In genomic region chr21:25871566-25871965, GRCh38 we compare ENCODE assay signal across 15 cellular contexts.
DNase-seq lines count a peak whose midpoint lies in the region; ATAC-seq and TF ChIP-seq lines count a peak whose summit lies in the region.
"Had no signal": no experiment of that assay in that cellular context is flagged by ENCODE, and none has a peak within 500 bp of the region (broad histone marks: within the 10 kb centered on the region; RNA-seq: fewer than 3 reads in every experiment).

No MANE protein-coding gene starts in this region.

- ATAC-seq in HG02588 (IDR thresholded peaks at IDR 0.05; ENCODE audit: unreplicated experiment), result no peak
- no peak for ATAC-seq in stimulated activated naive B cell treated with anti-CD40 and anti-IgM and Interleukin-4, amounts not matched to agents 10 μg/mL and 1 μg/mL and 100 μg/mL, for 72 hours (replicated peaks)
- ATAC-seq: left cardiac atrium had no signal

- no peak overlapping the region for H3K27ac Mint-ChIP-seq in stimulated activated naive B cell treated with anti-CD40 and anti-IgM and Interleukin-4, amounts not matched to agents 10 μg/mL and 1 μg/mL and 100 μg/mL, for 72 hours
- H3K27ac Mint-ChIP-seq: nephron had no signal

- no peaks in the 10 kb centered on the region for H3K27me3 Mint-ChIP-seq in stimulated activated naive B cell treated with anti-CD40 and anti-IgM and Interleukin-4, amounts not matched to agents 10 μg/mL and 1 μg/mL and 100 μg/mL, for 72 hours

- H3K27ac ChIP-seq in caudate nucleus (ENCODE audit: low read depth, low read length), result no peak overlapping the region

- H3K27me3 ChIP-seq in H7 (ENCODE audit: control insufficient read depth, insufficient read depth, low read length) (no peaks in the 10 kb centered on the region), kidney epithelial cell (ENCODE audit: control insufficient read depth, insufficient read depth, low read length) (no peaks in the 10 kb centered on the region)

- peaks cover 0 to 2% of the 10 kb centered on the region in 2 donors for H3K9me3 Mint-ChIP-seq in stimulated activated naive B cell treated with anti-CD40 and anti-IgM and Interleukin-4, amounts not matched to agents 10 μg/mL and 1 μg/mL and 100 μg/mL, for 72 hours
- H3K9me3 Mint-ChIP-seq: nephron had no signal

- H3K36me3 ChIP-seq in H7 (replicated peaks; ENCODE audit: control insufficient read depth, insufficient read depth, low read length) (no peaks in the 10 kb centered on the region), kidney epithelial cell (ENCODE audit: control insufficient read depth, insufficient read depth, low read length) (no peaks in the 10 kb centered on the region)

- TF ChIP-seq CTCF in kidney epithelial cell (IDR thresholded peaks at IDR 0.05; ENCODE audit: insufficient read depth, low read length, poor library complexity, severe bottlenecking), result peak; percentile 27

- peak; percentile 17 for DNase-seq in NCI-H82 (lab: John Stamatoyannopoulos, UW)
- DNase-seq in NCI-H82 treated with DMSO at 0.1 percent for 48 hours (lab: John Stamatoyannopoulos, UW; ENCODE audit: unreplicated experiment), result no peak
- peak; percentile 47 for DNase-seq in H7
- peak; percentile 10 for DNase-seq in UCSD-AML1 (lab: John Stamatoyannopoulos, UW; ENCODE audit: unreplicated experiment)
- no peak for DNase-seq in kidney epithelial cell (ENCODE audit: low read depth)
- DNase-seq in caudate nucleus (lab: John Stamatoyannopoulos, UW), result no peak
- no peak for DNase-seq in stimulated activated naive B cell treated with anti-CD40 and anti-IgM and Interleukin-4, amounts not matched to agents 10 μg/mL and 1 μg/mL and 100 μg/mL, for 72 hours
- DNase-seq: activated CD8-positive, alpha-beta memory T cell treated with anti-CD3 and anti-CD28 coated beads, Interleukin-2, amount 50 U/mL, for 48 hours; DMS79; glutamatergic neuron; left cardiac atrium; NCI-H226; T1000 had no signal

- no peak overlapping the region for H3K4me3 Mint-ChIP-seq in stimulated activated naive B cell treated with anti-CD40 and anti-IgM and Interleukin-4, amounts not matched to agents 10 μg/mL and 1 μg/mL and 100 μg/mL, for 72 hours
- H3K4me3 Mint-ChIP-seq: nephron had no signal

- H3K36me3 Mint-ChIP-seq in stimulated activated naive B cell treated with anti-CD40 and anti-IgM and Interleukin-4, amounts not matched to agents 10 μg/mL and 1 μg/mL and 100 μg/mL, for 72 hours, result peaks cover 2 to 9% of the 10 kb centered on the region in 2 donors

- H3K4me3 ChIP-seq in H7 (ENCODE audit: insufficient read depth, low read depth, low read length) (no peak overlapping the region), kidney epithelial cell (ENCODE audit: low read depth, low read length) (no peak overlapping the region)

- H3K4me1 Mint-ChIP-seq in stimulated activated naive B cell treated with anti-CD40 and anti-IgM and Interleukin-4, amounts not matched to agents 10 μg/mL and 1 μg/mL and 100 μg/mL, for 72 hours, result no peaks in the 10 kb centered on the region
- H3K4me1 Mint-ChIP-seq: nephron had no signal

Comparison
In these comparisons a context has a peak if more than half of its experiments do, and no peak if none do; other contexts are left out.
1. DNase-seq: peak in NCI-H82 (single experiment), H7 (single experiment) and UCSD-AML1 (single experiment); none in NCI-H82 treated with DMSO at 0.1 percent for 48 hours (single experiment), kidney epithelial cell (single experiment), caudate nucleus (0 of 61) and stimulated activated naive B cell treated with anti-CD40 and anti-IgM and Interleukin-4, amounts not matched to agents 10 μg/mL and 1 μg/mL and 100 μg/mL, for 72 hours (single experiment).